Comparison of ENCODE assay signal across 21 cellular contexts in genomic region chr10:129398861-129399260, GRCh38.
"Had no signal": no experiment of that assay in that cellular context is flagged by ENCODE, and none has a peak within 500 bp of the region (broad histone marks: within the 10 kb centered on the region; RNA-seq: fewer than 3 reads in every experiment).

No MANE protein-coding gene starts in this region.

- H3K4me3 ChIP-seq: hepatocyte, lower lobe of right lung, psoas muscle, right lobe of liver, smooth muscle cell, tibial nerve, uterus had no signal

- ATAC-seq: lower lobe of right lung; naive thymus-derived CD8-positive, alpha-beta T cell; psoas muscle; right lobe of liver; stimulated activated memory B cell treated with anti-CD40 and anti-IgM and Interleukin-4, amounts not matched to agents 10 μg/mL and 1 μg/mL and 100 μg/mL, for 72 hours; stimulated activated naive CD8-positive, alpha-beta T cell treated with anti-CD3 and anti-CD28 coated beads, Interleukin-15, amount 100 ng/mL, for 72 hours had no signal

- DNase-seq: islet precursor cell; lower lobe of right lung; mammary epithelial cell; mesenchymal stem cell; naive thymus-derived CD8-positive, alpha-beta T cell; nucleus accumbens; psoas muscle; right lobe of liver; stimulated activated CD4-positive, alpha-beta T cell treated with anti-CD3 and anti-CD28 coated beads, Interleukin-1b, Interleukin-23, amount 100 ng/mL, for 48 hours; stimulated activated CD4-positive, alpha-beta T cell treated with anti-CD3 and anti-CD28 coated beads, Interleukin-2, amount 100 ng/mL, for 48 hours; stimulated activated CD4-positive, alpha-beta T cell treated with anti-CD3 and anti-CD28 coated beads, Interleukin-4, amount 100 ng/mL, for 4 hours; stimulated activated CD8-positive, alpha-beta memory T cell treated with anti-CD3 and anti-CD28 coated beads, Interleukin-4, amount 100 ng/mL, for 48 hours; stimulated activated naive CD4-positive, alpha-beta T cell treated with Interleukin-2 at 50 U/mL for 16 hours; stimulated activated naive CD8-positive, alpha-beta T cell treated with anti-CD3 and anti-CD28 coated beads, Interleukin-15, amount 100 ng/mL, for 72 hours; substantia nigra; uterus had no signal

- H3K27ac ChIP-seq: hepatocyte, lower lobe of right lung, parathyroid adenoma, psoas muscle, right lobe of liver, tibial nerve, uterus had no signal

- H3K36me3 ChIP-seq: lower lobe of right lung, right lobe of liver, tibial nerve, uterus had no signal

- H3K9me3 ChIP-seq: lower lobe of right lung, psoas muscle, right lobe of liver, tibial nerve, uterus had no signal

- H3K27me3 ChIP-seq: right lobe of liver, tibial nerve, uterus had no signal

- H3K4me1 ChIP-seq: lower lobe of right lung, parathyroid adenoma, psoas muscle, right lobe of liver, uterus had no signal
